1 cellular context compared by ENCODE assay signal in genomic region chr2:150450765-150451164, GRCh38.
TF ChIP-seq lines count a peak whose summit lies in the region.

No MANE protein-coding gene starts in this region.

TF ChIP-seq in HepG2, 621 proteins besides CTCF, POLR2A, EP300 and RAD21:
- TF ChIP-seq ATF7 (IDR thresholded peaks at IDR 0.05) = peak; percentile 67
- TF ChIP-seq ATF7 (CRISPR knock-in tag; IDR thresholded peaks at IDR 0.05) = no peak
- TF ChIP-seq CREB1 (IDR thresholded peaks at IDR 0.05) = 0 out of 2 replicates have a peak, but pooled peaks have one; percentile 22
- TF ChIP-seq CREB1 (CRISPR knock-in tag; IDR thresholded peaks at IDR 0.05) = no peak
- TF ChIP-seq RORA (CRISPR knock-in tag; IDR thresholded peaks at IDR 0.05) = no peak
